In genomic region chr14:74619672-74620131, GRCh38 we compare ENCODE assay signal across 9 cellular contexts. TPM values are rescaled to one million over a fixed set of nuclear protein-coding genes. Genes with fewer than 3 reads are reported as not detected.
DNase-seq lines count a peak whose midpoint lies in the region; ATAC-seq and TF ChIP-seq lines count a peak whose summit lies in the region.
"Had no signal": no experiment of that assay in that cellular context is flagged by ENCODE, and none has a peak within 500 bp of the region (broad histone marks: within the 10 kb centered on the region; RNA-seq: fewer than 3 reads in every experiment).

No MANE protein-coding gene starts in this region.

- H3K27me3 Mint-ChIP-seq in activated T-cell treated with anti-CD3 and anti-CD28 coated beads, Interleukin-2, amount 50 U/mL, for 72 hours (ENCODE audit: low read depth), result peaks cover 47% of the 10 kb centered on the region
- peaks cover 25% of the 10 kb centered on the region for H3K27me3 Mint-ChIP-seq in T-helper 2 cell treated with Interferon-gamma antibody and Interleukin-4, amounts not matched to agents 5 μg/mL and 100 μg/mL, for 36 hours (ENCODE audit: low read depth)

- no peak for ATAC-seq in activated T-cell treated with anti-CD3 and anti-CD28 coated beads, Interleukin-2, amount 50 U/mL, for 72 hours (replicated peaks in 1 of 2)
- ATAC-seq in right lobe of liver (peak in 3 of 4 donors; percentile 7 to 27 (median 9)), GM21786 (IDR thresholded peaks at IDR 0.05; ENCODE audit: unreplicated experiment) (no peak)

- TF ChIP-seq POLR2A in right lobe of liver (IDR thresholded peaks at IDR 0.05), result no peak
- TF ChIP-seq POLR2A in uterus (IDR thresholded peaks at IDR 0.05), result no peak

- H3K27ac Mint-ChIP-seq in activated T-cell treated with anti-CD3 and anti-CD28 coated beads, Interleukin-2, amount 50 U/mL, for 72 hours, result no peak overlapping the region
- H3K27ac Mint-ChIP-seq in T-helper 2 cell treated with Interferon-gamma antibody and Interleukin-4, amounts not matched to agents 5 μg/mL and 100 μg/mL, for 36 hours, result no peak overlapping the region

- no peak for TF ChIP-seq CTCF in cardiac fibroblast (IDR thresholded peaks at IDR 0.05; ENCODE audit: low read depth, low read length)
- no peak for TF ChIP-seq CTCF in right lobe of liver (IDR thresholded peaks at IDR 0.05)
- peak in 1 of 4 experiments; percentile 7 for TF ChIP-seq CTCF in uterus (IDR thresholded peaks at IDR 0.05)

- intact Hi-C loops in right lobe of liver (cut with DNase I), result no loop called here
- intact Hi-C loops in uterus (cut with DNase I; ENCODE audit: low total_unique reads), result no loop called here

- H3K4me3 Mint-ChIP-seq in activated T-cell treated with anti-CD3 and anti-CD28 coated beads, Interleukin-2, amount 50 U/mL, for 72 hours, result peak overlapping the region; percentile 59 to 78
- H3K4me3 Mint-ChIP-seq in T-helper 2 cell treated with Interferon-gamma antibody and Interleukin-4, amounts not matched to agents 5 μg/mL and 100 μg/mL, for 36 hours, result no peak overlapping the region

- H3K9me3 Mint-ChIP-seq in activated T-cell treated with anti-CD3 and anti-CD28 coated beads, Interleukin-2, amount 50 U/mL, for 72 hours, result no peaks in the 10 kb centered on the region
- H3K9me3 Mint-ChIP-seq in T-helper 2 cell treated with Interferon-gamma antibody and Interleukin-4, amounts not matched to agents 5 μg/mL and 100 μg/mL, for 36 hours, result no peaks in the 10 kb centered on the region

- H3K27me3 ChIP-seq in right lobe of liver (no peaks in the 10 kb centered on the region), uterus (no peaks in the 10 kb centered on the region)

- H3K4me3 ChIP-seq in cardiac fibroblast (replicated peaks in 1 of 2; ENCODE audit: low read depth in 2 of 2, low read length in 2 of 2) (no peak overlapping the region), right lobe of liver (no peak overlapping the region), uterus (no peak overlapping the region)

- H3K36me3 Mint-ChIP-seq in activated T-cell treated with anti-CD3 and anti-CD28 coated beads, Interleukin-2, amount 50 U/mL, for 72 hours (ENCODE audit: insufficient read depth in 2 of 2), result peaks cover 0 to 2% of the 10 kb centered on the region in 2 donors
- H3K36me3 Mint-ChIP-seq in T-helper 2 cell treated with Interferon-gamma antibody and Interleukin-4, amounts not matched to agents 5 μg/mL and 100 μg/mL, for 36 hours (ENCODE audit: low read depth), result no peaks in the 10 kb centered on the region

- H3K4me1 Mint-ChIP-seq in activated T-cell treated with anti-CD3 and anti-CD28 coated beads, Interleukin-2, amount 50 U/mL, for 72 hours (ENCODE audit: low read depth), result peaks cover 67% of the 10 kb centered on the region
- peaks cover 41% of the 10 kb centered on the region for H3K4me1 Mint-ChIP-seq in T-helper 2 cell treated with Interferon-gamma antibody and Interleukin-4, amounts not matched to agents 5 μg/mL and 100 μg/mL, for 36 hours (ENCODE audit: low read depth)

- peaks cover 0 to 17% (median 8%) of the 10 kb centered on the region in 4 donors for H3K4me1 ChIP-seq in right lobe of liver
- peaks cover 7% of the 10 kb centered on the region in 2 donors for H3K4me1 ChIP-seq in uterus

- no peaks in the 10 kb centered on the region for H3K9me3 ChIP-seq in right lobe of liver
- H3K9me3 ChIP-seq in uterus, result no peaks in the 10 kb centered on the region

- H3K36me3 ChIP-seq in right lobe of liver (no peaks in the 10 kb centered on the region), uterus (no peaks in the 10 kb centered on the region)

- DNase-seq in activated T-cell treated with anti-CD3 and anti-CD28 coated beads, Interleukin-2, amount 50 U/mL, for 72 hours, result no peak
- no peak for DNase-seq in activated T-cell treated with anti-CD3 and anti-CD28 coated beads for 4 hours
- peak; percentile 98 to 100 for DNase-seq in cardiac fibroblast (ENCODE audit: low read depth in 2 of 2)
- peak in 1 of 3 donors; percentile 36 for DNase-seq in right lobe of liver
- DNase-seq in uterus, result peak; percentile 92 to 95
- no peak for DNase-seq in T-helper 2 cell treated with Interferon-gamma antibody and Interleukin-4, amounts not matched to agents 5 μg/mL and 100 μg/mL, for 36 hours (ENCODE audit: low spot score)
- DNase-seq in NCI-H1417 treated with DMSO at 0.1 percent for 48 hours (lab: John Stamatoyannopoulos, UW), result no peak
- DNase-seq: COR-L47 had no signal

- H3K27ac ChIP-seq in right lobe of liver (peak overlapping the region in 1 of 3 donors; percentile 42), uterus (peak overlapping the region; percentile 82 to 93)

- WGBS in right lobe of liver (ENCODE audit: insufficient coverage, low coverage, low lambda C conversion rate, missing lambda C conversion rate), result 43% methylated on average over 1 of the region's 6 CpGs

RNA-seq across cellular contexts. Expression of gene LTBP2, which starts 7.7 kb away (rescaled TPM):
- total RNA-seq in activated T-cell treated with anti-CD3 and anti-CD28 coated beads, Interleukin-2, amount 50 U/mL, for 72 hours, result under 1 TPM; 0.25 to 0.84 TPM
- total RNA-seq in right lobe of liver (1 to 10 TPM in 3 of 6 experiments, under 1 TPM in 3; 0.46 to 3.5 (median 1.7) TPM), uterus (10 to 100 TPM; 18.8 to 70.6 (median 35.1) TPM)

Comparison
In these comparisons a context has a peak if more than half of its experiments do, and no peak if none do; other contexts are left out.
1. ATAC-seq: peak in right lobe of liver (3 of 4); none in activated T-cell treated with anti-CD3 and anti-CD28 coated beads, Interleukin-2, amount 50 U/mL, for 72 hours (0 of 2) and GM21786 (single experiment).
2. DNase-seq: peak in cardiac fibroblast (2 of 2) and uterus (2 of 2); none in activated T-cell treated with anti-CD3 and anti-CD28 coated beads, Interleukin-2, amount 50 U/mL, for 72 hours (0 of 2), activated T-cell treated with anti-CD3 and anti-CD28 coated beads for 4 hours (single experiment), T-helper 2 cell treated with Interferon-gamma antibody and Interleukin-4, amounts not matched to agents 5 μg/mL and 100 μg/mL, for 36 hours (single experiment) and NCI-H1417 treated with DMSO at 0.1 percent for 48 hours (single experiment).
3. RNA of gene LTBP2, which starts 7.7 kb away (total RNA-seq): 18.8 to 70.6 TPM in uterus; 0.46 to 3.5 TPM in right lobe of liver and 0.25 to 0.84 TPM in activated T-cell treated with anti-CD3 and anti-CD28 coated beads, Interleukin-2, amount 50 U/mL, for 72 hours; every median in the first group is over 4 times any median in the second.